In genomic region chr11:62197400-62197799, GRCh38 we compare ENCODE assay signal across 7 cellular contexts. TPM values are rescaled to one million over a fixed set of nuclear protein-coding genes. Genes with fewer than 3 reads are reported as not detected.
"Had no signal": no experiment of that assay in that cellular context is flagged by ENCODE, and none has a peak within 500 bp of the region (broad histone marks: within the 10 kb centered on the region; RNA-seq: fewer than 3 reads in every experiment).

No MANE protein-coding gene starts in this region.

RNA-seq across cellular contexts. Expression of gene SCGB1D1, which starts 7.4 kb away (rescaled TPM):
- total RNA-seq: GM23248, GM23338, H1, H4, H7, H9, HFFc6 had no signal
- polyA plus RNA-seq: GM23248, GM23338, H1 had no signal

RNA-seq across cellular contexts. Expression of gene SCGB2A1, which starts 11.1 kb away (rescaled TPM):
- total RNA-seq: GM23248, GM23338, H1, H4, H7, H9, HFFc6 had no signal
- polyA plus RNA-seq: GM23248, GM23338, H1 had no signal

RNA-seq across cellular contexts. Expression of gene SCGB1D2, which starts 44.6 kb away (rescaled TPM):
- total RNA-seq: GM23248, GM23338, H1, H4, H7, H9, HFFc6 had no signal
- polyA plus RNA-seq: GM23248, GM23338, H1 had no signal
